In genomic region chr7:117270371-117270770, GRCh38 we compare ENCODE assay signal across 25 cellular contexts. TPM values are rescaled to one million over a fixed set of nuclear protein-coding genes. Genes with fewer than 3 reads are reported as not detected.
DNase-seq lines count a peak whose midpoint lies in the region; ATAC-seq and TF ChIP-seq lines count a peak whose summit lies in the region.
"Had no signal": no experiment of that assay in that cellular context is flagged by ENCODE, and none has a peak within 500 bp of the region (broad histone marks: within the 10 kb centered on the region; RNA-seq: fewer than 3 reads in every experiment).

No MANE protein-coding gene starts in this region.

- H3K9me3 ChIP-seq in PC-3 (ENCODE audit: low read length), result no peaks in the 10 kb centered on the region
- H3K9me3 ChIP-seq: body of pancreas, gastrocnemius medialis, testis had no signal

- no peaks in the 10 kb centered on the region for H4K20me1 ChIP-seq in PC-3 (ENCODE audit: low read length)

- no peak overlapping the region for H3K4me3 ChIP-seq in AG09309 (ENCODE audit: control insufficient read depth, low read depth, low read length)
- peak overlapping the region; percentile 59 for H3K4me3 ChIP-seq in PC-3 (ENCODE audit: low read length)
- H3K4me3 ChIP-seq: body of pancreas, coronary artery, gastrocnemius medialis, PC-9, SK-N-MC, testis had no signal

- peaks cover 4% of the 10 kb centered on the region for H3F3A ChIP-seq in PC-3 (ENCODE audit: low read length, unreplicated experiment)

- ATAC-seq in PC-3 (peak; percentile 81), GM21529 (IDR thresholded peaks at IDR 0.05; ENCODE audit: unreplicated experiment) (no peak), HG02588 (IDR thresholded peaks at IDR 0.05; ENCODE audit: unreplicated experiment) (no peak)
- ATAC-seq: body of pancreas; gastrocnemius medialis; right cardiac atrium; stimulated activated memory B cell treated with anti-CD40 and anti-IgM and Interleukin-4, amounts not matched to agents 10 μg/mL and 1 μg/mL and 100 μg/mL, for 72 hours had no signal

- H3K9ac ChIP-seq in PC-3 (ENCODE audit: low read length), result peak overlapping the region; percentile 89

- CTCF ChIA-PET in PC-3 (lab: Charles Lee), result no interaction called here

- H3K79me2 ChIP-seq in PC-3 (ENCODE audit: low read length), result no peaks in the 10 kb centered on the region

- no peaks in the 10 kb centered on the region for H3K36me3 ChIP-seq in PC-3 (ENCODE audit: low read depth, low read length)
- H3K36me3 ChIP-seq: gastrocnemius medialis had no signal

- peak overlapping the region; percentile 98 for H3K27ac ChIP-seq in PC-3 (ENCODE audit: low read length)
- H3K27ac ChIP-seq in epithelial cell of prostate, result peak overlapping the region; percentile 87
- H3K27ac ChIP-seq: body of pancreas, gastrocnemius medialis, PC-9, testis had no signal

- H3K27me3 ChIP-seq in PC-3 (ENCODE audit: low read length), result no peaks in the 10 kb centered on the region
- H3K27me3 ChIP-seq: body of pancreas, gastrocnemius medialis, testis had no signal

- H3K4me1 ChIP-seq in PC-3 (ENCODE audit: insufficient read depth, low read length), result peaks cover 26% of the 10 kb centered on the region
- H3K4me1 ChIP-seq: body of pancreas, gastrocnemius medialis, testis had no signal

- H3K4me2 ChIP-seq in PC-3 (ENCODE audit: low read length), result peak overlapping the region; percentile 90
- H3K4me2 ChIP-seq: PC-9 had no signal

- TF ChIP-seq CTCF in AG09309 (IDR thresholded peaks at IDR 0.05; ENCODE audit: control insufficient read depth, insufficient read depth, low read depth, low read length, missing control alignments) (no peak), PC-3 (conservative IDR thresholded peaks at IDR 0.05; ENCODE audit: low read depth, low read length) (no peak)

- POLR2A ChIA-PET in PC-3 (lab: Charles Lee; ENCODE audit: unreplicated experiment), result interaction anchor here (0.5 kb wide), 1 partner anchor 1058 kb away, joined by 7 read pairs; no protein-coding TSS in a partner anchor

- H2AFZ ChIP-seq in PC-3 (ENCODE audit: low read length), result peak overlapping the region; percentile 27; the same call in 1 of the 2 replicates
- H2AFZ ChIP-seq: PC-9 had no signal

- peak; percentile 85 for DNase-seq in AG09309 (ENCODE audit: low read depth)
- DNase-seq in PC-3, result peak; percentile 81
- DNase-seq in epithelial cell of prostate (ENCODE audit: low read depth, low spot score), result no peak
- DNase-seq in myocyte (ENCODE audit: low read depth), result peak; percentile 47
- no peak for DNase-seq in SW480 (ENCODE audit: low spot score)
- no peak for DNase-seq in NCI-H1930 (lab: John Stamatoyannopoulos, UW)
- DNase-seq: activated CD8-positive, alpha-beta memory T cell treated with anti-CD3 and anti-CD28 coated beads for 24 hours; body of pancreas; DND-41; gastrocnemius medialis; left cardiac atrium; midbrain; NCI-H1417; NCI-H2171; NCI-H69; PC-9; right cardiac atrium; T-helper 9 cell; testis had no signal

- no peaks in the 10 kb centered on the region for H3K9me2 ChIP-seq in PC-3 (replicated peaks; ENCODE audit: low read length)

- intact Hi-C loops in PC-3 (cut with micrococcal nuclease), result loop anchor here (1.0 to 2.0 kb wide), 2 partner anchors 52 to 138 kb away; no protein-coding TSS in a partner anchor

- TSS peak; percentile 81 for BruUV-seq in PC-3 (replicated peaks; lab: Mats Ljungman, UMichigan)

RNA-seq across cellular contexts. Expression of gene WNT2, which starts 52.5 kb away (rescaled TPM):
- total RNA-seq in PC-3 (2014; rRNA removed) (not detected in 2 replicates), myocyte (not detected in 2 replicates)
- not detected for polyA plus RNA-seq in myocyte (2012)
- total RNA-seq: activated naive CD4-positive, alpha-beta T cell treated with anti-CD3 and anti-CD28 coated beads, Interleukin-2, amount 50 U/mL, for 72 hours; body of pancreas; gastrocnemius medialis; PC-9 had no signal

Comparison
In these comparisons a context has a peak if more than half of its experiments do, and no peak if none do; other contexts are left out.
1. DNase-seq: peak in AG09309 (single experiment), PC-3 (single experiment) and myocyte (single experiment); none in epithelial cell of prostate (single experiment), SW480 (single experiment) and NCI-H1930 (0 of 2).